ENCODE assay signal across 11 cellular contexts in genomic region chr7:130476287-130477001, GRCh38. TPM values are rescaled to one million over a fixed set of nuclear protein-coding genes. Genes with fewer than 3 reads are reported as not detected.
DNase-seq lines count a peak whose midpoint lies in the region; ATAC-seq and TF ChIP-seq lines count a peak whose summit lies in the region.
"Had no signal": no experiment of that assay in that cellular context is flagged by ENCODE, and none has a peak within 500 bp of the region (broad histone marks: within the 10 kb centered on the region; RNA-seq: fewer than 3 reads in every experiment).

No MANE protein-coding gene starts in this region.

- H3K27ac Mint-ChIP-seq in brain, result peak overlapping the region in 3 of 5 experiments; percentile 86 to 95 (median 90)
- H3K27ac Mint-ChIP-seq: CD8-positive, alpha-beta memory T cell; WTC11 had no signal

- no peaks in the 10 kb centered on the region for H3K27me3 Mint-ChIP-seq in brain

- H3K4me3 Mint-ChIP-seq in brain, result peak overlapping the region in 4 of 5 experiments; percentile 0 to 39 (median 35)
- H3K4me3 Mint-ChIP-seq: WTC11 had no signal

- peaks cover 0 to 5% (median 0%) of the 10 kb centered on the region in 4 donors for H3K9me3 ChIP-seq in sigmoid colon

- peaks cover 49% of the 10 kb centered on the region for H3K4me1 Mint-ChIP-seq in brain

- no peaks in the 10 kb centered on the region for H3K36me3 ChIP-seq in sigmoid colon

- H3K9me3 Mint-ChIP-seq in brain, result peaks cover 6 to 28% (median 12%) of the 10 kb centered on the region in 5 experiments
- H3K9me3 Mint-ChIP-seq: CD8-positive, alpha-beta memory T cell had no signal

- DNase-seq in NK-92 (lab: John Stamatoyannopoulos, UW; ENCODE audit: unreplicated experiment) (no peak), AML-193 (lab: John Stamatoyannopoulos, UW) (no peak), NCI-H226 (no peak), sigmoid colon (no peak)
- DNase-seq: CD8-positive, alpha-beta memory T cell; NCI-H1048 had no signal

- ATAC-seq in GM18511 (IDR thresholded peaks at IDR 0.05; ENCODE audit: unreplicated experiment), result peak; percentile 96
- peak; percentile 86 for ATAC-seq in GM21381 (IDR thresholded peaks at IDR 0.05; ENCODE audit: unreplicated experiment)
- peak; percentile 89 for ATAC-seq in HG03196 (IDR thresholded peaks at IDR 0.05; ENCODE audit: unreplicated experiment)
- ATAC-seq: WTC11 had no signal

- H3K27ac ChIP-seq in sigmoid colon, result no peak overlapping the region

- no peaks in the 10 kb centered on the region for H3K4me1 ChIP-seq in sigmoid colon

- H3K4me3 ChIP-seq in sigmoid colon, result no peak overlapping the region

- WGBS in sigmoid colon, 2 donors, result 61 to 78% methylated on average over 9 of the region's 9 CpGs

- no peak for TF ChIP-seq POLR2A in sigmoid colon (IDR thresholded peaks at IDR 0.05)

- no peak for TF ChIP-seq EP300 in sigmoid colon (IDR thresholded peaks at IDR 0.05)

- intact Hi-C loops in sigmoid colon (cut with DNase I), result no loop called here

- H3K27me3 ChIP-seq in sigmoid colon, result no peaks in the 10 kb centered on the region

- no peak for TF ChIP-seq CTCF in brain (conservative IDR thresholded peaks at IDR 0.05)
- TF ChIP-seq CTCF in sigmoid colon (IDR thresholded peaks at IDR 0.05), result no peak

- peaks cover 12% of the 10 kb centered on the region for H3K36me3 Mint-ChIP-seq in brain
- H3K36me3 Mint-ChIP-seq: WTC11 had no signal

RNA-seq across cellular contexts. Expression of gene MEST, which starts 15.4 kb away (rescaled TPM):
- 290 TPM for polyA plus RNA-seq in brain (ENCODE audit: insufficient read depth, low read depth, low replicate concordance)
- total RNA-seq in sigmoid colon, result 10 to 100 TPM in 1 of 4 donors, 1 to 10 TPM in 3; 6.0 to 14.1 (median 7.8) TPM
- polyA plus RNA-seq in sigmoid colon, result 10 to 100 TPM in 2 of 3 donors, 1 to 10 TPM in 1; 9.6 to 21.6 (median 10.2) TPM

RNA-seq across cellular contexts. Expression of gene CEP41, which starts 35.6 kb away (rescaled TPM):
- 86.1 TPM for polyA plus RNA-seq in brain (ENCODE audit: insufficient read depth, low read depth, low replicate concordance)
- 10 to 100 TPM in 1 of 4 donors, 1 to 10 TPM in 3; 7.1 to 11.9 (median 7.5) TPM for total RNA-seq in sigmoid colon
- polyA plus RNA-seq in sigmoid colon, result 1 to 10 TPM; 1.2 to 7.7 (median 2.8) TPM

Comparison
In these comparisons a context has a peak if more than half of its experiments do, and no peak if none do; other contexts are left out.
1. RNA of gene MEST, which starts 15.4 kb away (polyA plus RNA-seq): 290 TPM in brain (single experiment); 9.6 to 21.6 TPM in sigmoid colon; every median in the first group is over 10 times any median in the second.
2. Peak in every context shown above with its lines, with median percentiles within 50 percentile points of each other: ATAC-seq.